ENCODE assay signal across 20 cellular contexts in the genomic region with DNA sequence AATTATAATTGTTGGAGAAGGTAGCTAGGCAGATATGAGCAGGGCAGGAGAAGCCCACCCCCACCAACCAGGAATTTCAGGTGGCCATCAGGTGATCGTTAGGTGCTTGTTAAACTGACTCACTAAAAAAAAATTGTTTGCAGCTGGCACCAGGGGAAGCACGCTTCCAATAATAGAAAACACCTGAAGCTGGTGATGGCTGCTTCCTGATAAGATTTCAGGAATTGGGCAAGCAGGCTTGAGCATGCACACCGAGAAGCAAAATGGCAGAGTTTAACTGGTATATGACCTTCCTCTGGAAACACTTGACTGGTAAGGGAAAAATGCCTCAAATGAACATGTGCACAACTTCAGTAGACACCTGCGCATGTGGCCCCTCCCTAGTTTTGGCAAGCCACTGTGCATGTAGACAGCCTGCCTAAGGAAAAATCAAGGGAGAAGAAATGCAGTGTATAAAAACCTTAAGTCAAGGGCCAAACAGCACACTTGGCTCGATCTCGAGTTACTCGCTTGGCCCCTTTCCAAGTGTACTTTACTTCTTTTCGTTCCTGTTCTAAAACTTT.
DNase-seq lines count a peak whose midpoint lies in the region; ATAC-seq and TF ChIP-seq lines count a peak whose summit lies in the region.
"Had no signal": no experiment of that assay in that cellular context is flagged by ENCODE, and none has a peak within 500 bp of the region (broad histone marks: within the 10 kb centered on the region; RNA-seq: fewer than 3 reads in every experiment).

No MANE protein-coding gene starts in this region.

- no peaks in the 10 kb centered on the region for H3K27me3 ChIP-seq in body of pancreas
- H3K27me3 ChIP-seq: BE2C, SJSA1 had no signal

- intact Hi-C loops in body of pancreas (cut with DNase I): no loop called here

- TF ChIP-seq CTCF in body of pancreas (IDR thresholded peaks at IDR 0.05) (no peak), progenitor cell of endocrine pancreas (IDR thresholded peaks at IDR 0.05; ENCODE audit: unreplicated experiment) (no peak)

- peaks cover 5% of the 10 kb centered on the region for H3K4me1 ChIP-seq in body of pancreas
- H3K4me1 ChIP-seq: BE2C, SJSA1 had no signal

- no peak for TF ChIP-seq POLR2A in body of pancreas (IDR thresholded peaks at IDR 0.05)

- H3K27ac Mint-ChIP-seq in progenitor cell of endocrine pancreas: peak overlapping the region; percentile 54
- H3K27ac Mint-ChIP-seq: CD4-positive, alpha-beta memory T cell had no signal

- peaks cover 6% of the 10 kb centered on the region for H3K4me1 Mint-ChIP-seq in progenitor cell of endocrine pancreas (ENCODE audit: low read depth)
- H3K4me1 Mint-ChIP-seq: CD4-positive, alpha-beta memory T cell had no signal

- H3K36me3 Mint-ChIP-seq in progenitor cell of endocrine pancreas (ENCODE audit: insufficient read depth): no peaks in the 10 kb centered on the region
- H3K36me3 Mint-ChIP-seq: CD4-positive, alpha-beta memory T cell had no signal

- WGBS in body of pancreas, 2 donors: 57 to 62% methylated on average over 8 of the region's 8 CpGs

- no peaks in the 10 kb centered on the region for H3K27me3 Mint-ChIP-seq in progenitor cell of endocrine pancreas
- H3K27me3 Mint-ChIP-seq: CD4-positive, alpha-beta memory T cell had no signal

- H3K9me3 Mint-ChIP-seq in progenitor cell of endocrine pancreas (ENCODE audit: low read depth): no peaks in the 10 kb centered on the region

- no peak overlapping the region for H3K4me3 ChIP-seq in body of pancreas
- H3K4me3 ChIP-seq: PC-9, SJSA1 had no signal

- DNase-seq in DMS153 (lab: John Stamatoyannopoulos, UW): peak; percentile 10
- DNase-seq in DMS153 treated with DMSO at 0.1 percent for 48 hours (lab: John Stamatoyannopoulos, UW; ENCODE audit: unreplicated experiment): no peak
- peak; percentile 79 for DNase-seq in NCI-H1105 (lab: John Stamatoyannopoulos, UW)
- peak; percentile 9 to 66 (median 24) for DNase-seq in body of pancreas
- DNase-seq in progenitor cell of endocrine pancreas (ENCODE audit: low spot score, unreplicated experiment): no peak
- no peak for DNase-seq in OCI-M2 (lab: John Stamatoyannopoulos, UW; ENCODE audit: unreplicated experiment)
- DNase-seq: 8988T; BE2C; Calu3; CD4-positive, alpha-beta memory T cell; DND-41; GOT3; NCI-H1694; NCI-H2227 treated with DMSO at 0.1 percent for 48 hours; NCI-H526; PC-9 had no signal

- no peaks in the 10 kb centered on the region for H3K36me3 ChIP-seq in body of pancreas (replicated peaks in 1 of 2; ENCODE audit: insufficient read depth in 1 of 2, low read depth in 2 of 2)
- H3K36me3 ChIP-seq: BE2C, SJSA1 had no signal

- H3K4me3 Mint-ChIP-seq in progenitor cell of endocrine pancreas (ENCODE audit: low read depth): no peak overlapping the region
- H3K4me3 Mint-ChIP-seq: CD4-positive, alpha-beta memory T cell had no signal

- no peaks in the 10 kb centered on the region for H3K9me3 ChIP-seq in body of pancreas
- H3K9me3 ChIP-seq: BE2C, SJSA1 had no signal

- ATAC-seq in body of pancreas (peak; percentile 33), GM21717 (IDR thresholded peaks at IDR 0.05; ENCODE audit: unreplicated experiment) (no peak), HG02763 (IDR thresholded peaks at IDR 0.05; ENCODE audit: unreplicated experiment) (no peak)

- no peak overlapping the region for H3K27ac ChIP-seq in body of pancreas
- H3K27ac ChIP-seq: KMS-11, PC-9, SJSA1 had no signal

Comparison
In these comparisons a context has a peak if more than half of its experiments do, and no peak if none do; other contexts are left out.
1. DNase-seq: peak in DMS153 (single experiment), NCI-H1105 (single experiment) and body of pancreas (4 of 4); none in DMS153 treated with DMSO at 0.1 percent for 48 hours (single experiment), progenitor cell of endocrine pancreas (single experiment) and OCI-M2 (single experiment).